ENCODE assay signal across 12 cellular contexts in genomic region chr1:21327566-21328323, GRCh38. TPM values are rescaled to one million over a fixed set of nuclear protein-coding genes. Genes with fewer than 3 reads are reported as not detected.
DNase-seq lines count a peak whose midpoint lies in the region; ATAC-seq and TF ChIP-seq lines count a peak whose summit lies in the region.
"Had no signal": no experiment of that assay in that cellular context is flagged by ENCODE, and none has a peak within 500 bp of the region (broad histone marks: within the 10 kb centered on the region; RNA-seq: fewer than 3 reads in every experiment).

No MANE protein-coding gene starts in this region.

- no peaks in the 10 kb centered on the region for H3K9me3 Mint-ChIP-seq in activated naive CD4-positive, alpha-beta T cell treated with anti-CD3 and anti-CD28 coated beads for 36 hours

- no peak for ATAC-seq in GM21619 (IDR thresholded peaks at IDR 0.05; ENCODE audit: unreplicated experiment)
- ATAC-seq: activated CD4-positive, CD25-positive, alpha-beta regulatory T cell treated with anti-CD3 and anti-CD28 coated beads, Interleukin-2, amount 50 U/mL, for 24 hours; esophagus mucosa; pancreas had no signal

- H3K4me1 ChIP-seq in muscle layer of duodenum (ENCODE audit: control insufficient read depth in 1 of 2, insufficient read depth in 2 of 2, low read length in 2 of 2) (peaks cover 45 to 65% of the 10 kb centered on the region in 2 donors), tibial artery (peaks cover 5 to 100% (median 91%) of the 10 kb centered on the region in 4 donors)

- H3K4me3 Mint-ChIP-seq in activated naive CD4-positive, alpha-beta T cell treated with anti-CD3 and anti-CD28 coated beads for 36 hours, result no peak overlapping the region

- H3K27ac Mint-ChIP-seq in activated naive CD4-positive, alpha-beta T cell treated with anti-CD3 and anti-CD28 coated beads for 36 hours, result peak overlapping the region; percentile 97

- H3K27me3 ChIP-seq in muscle layer of duodenum (ENCODE audit: low read depth, low read length) (no peaks in the 10 kb centered on the region), tibial artery (no peaks in the 10 kb centered on the region)
- H3K27me3 ChIP-seq: pancreas had no signal

- no peaks in the 10 kb centered on the region for H3K36me3 ChIP-seq in muscle layer of duodenum (ENCODE audit: control insufficient read depth in 1 of 2, insufficient read depth in 2 of 2, low read length in 2 of 2)
- peaks cover 0 to 15% (median 0%) of the 10 kb centered on the region in 3 donors for H3K36me3 ChIP-seq in tibial artery
- H3K36me3 ChIP-seq: pancreas had no signal

- DNase-seq in activated naive CD4-positive, alpha-beta T cell treated with anti-CD3 and anti-CD28 coated beads for 36 hours, result no peak
- DNase-seq in activated naive CD4-positive, alpha-beta T cell treated with Interleukin-2 at 50 U/mL for 16 hours, result no peak
- DNase-seq in tibial artery (no peak), cerebellar cortex (ENCODE audit: low spot score) (no peak), GM19240 (ENCODE audit: insufficient read length, low spot score) (no peak)
- DNase-seq: NCI-H2171 treated with DMSO at 0.1 percent for 48 hours had no signal

- no peaks in the 10 kb centered on the region for H3K27me3 Mint-ChIP-seq in activated naive CD4-positive, alpha-beta T cell treated with anti-CD3 and anti-CD28 coated beads for 36 hours (ENCODE audit: low read depth)

- TF ChIP-seq CTCF in tibial artery (IDR thresholded peaks at IDR 0.05), result no peak

- H3K27ac ChIP-seq in angular gyrus (ENCODE audit: low read depth, low read length) (peak overlapping the region; percentile 83), muscle layer of duodenum (ENCODE audit: low read length) (peak overlapping the region; percentile 39), tibial artery (peak overlapping the region; percentile 94 to 95)

- H3K4me3 ChIP-seq in muscle layer of duodenum (ENCODE audit: low read depth in 1 of 2, low read length in 2 of 2), result no peak overlapping the region
- H3K4me3 ChIP-seq in tibial artery, result no peak overlapping the region
- H3K4me3 ChIP-seq: pancreas had no signal

- H3K9me3 ChIP-seq in muscle layer of duodenum (ENCODE audit: control insufficient read depth in 1 of 2, low read length in 2 of 2) (no peaks in the 10 kb centered on the region), tibial artery (no peaks in the 10 kb centered on the region)
- H3K9me3 ChIP-seq: pancreas had no signal

- CTCF ChIA-PET in activated naive CD4-positive, alpha-beta T cell treated with anti-CD3 and anti-CD28 coated beads for 36 hours (lab: Charles Lee), result interaction anchor here (1.0 to 5.3 kb wide), 3 partner anchors 35 to 83 kb away, joined by 3 to 41 read pairs (median 4); partner anchors contain the start of gene ECE1

- intact Hi-C loops in activated naive CD4-positive, alpha-beta T cell treated with anti-CD3 and anti-CD28 coated beads for 36 hours (cut with micrococcal nuclease), result no loop called here
- intact Hi-C loops in tibial artery (cut with DNase I; ENCODE audit: low total_unique reads), result no loop called here

- H3K36me3 Mint-ChIP-seq in activated naive CD4-positive, alpha-beta T cell treated with anti-CD3 and anti-CD28 coated beads for 36 hours (ENCODE audit: low read depth), result peaks cover 33% of the 10 kb centered on the region

- H3K4me1 Mint-ChIP-seq in activated naive CD4-positive, alpha-beta T cell treated with anti-CD3 and anti-CD28 coated beads for 36 hours (ENCODE audit: low read depth), result peaks cover 90% of the 10 kb centered on the region

RNA-seq across cellular contexts. Expression of gene ECE1, which starts 37.5 kb away (rescaled TPM):
- total RNA-seq in activated naive CD4-positive, alpha-beta T cell treated with anti-CD3 and anti-CD28 coated beads for 36 hours, result 100 to 1,000 TPM; 160 to 166 TPM

Comparison
In these comparisons a context has a peak if more than half of its experiments do, and no peak if none do; other contexts are left out.
1. H3K27ac ChIP-seq: peak in every context shown above with its lines; median percentile 94 in tibial artery; 83 in angular gyrus; 39 in muscle layer of duodenum.